Comparison of ENCODE assay signal across 8 cellular contexts in genomic region chr16:1310832-1311200, GRCh38. TPM values are rescaled to one million over a fixed set of nuclear protein-coding genes. Genes with fewer than 3 reads are reported as not detected.
DNase-seq lines count a peak whose midpoint lies in the region; ATAC-seq, FAIRE-seq and TF ChIP-seq lines count a peak whose summit lies in the region.

No MANE protein-coding gene starts in this region.

- H3K4me3 ChIP-seq in Panc1 (ENCODE audit: low read depth in 2 of 2, low read length in 2 of 2) (peak overlapping the region; percentile 87 to 99), dorsolateral prefrontal cortex (peak overlapping the region; percentile 60 to 95 (median 84))

- H3K36me3 Mint-ChIP-seq in natural killer cell treated with Interleukin-12 subunit alpha and Interleukin-12 subunit beta and Interleukin-15 and Interleukin-18, amount 100 ng/mL, for 72 hours = peaks cover 7% of the 10 kb centered on the region

- peaks cover 14% of the 10 kb centered on the region for H3K36me3 ChIP-seq in Panc1 (ENCODE audit: control insufficient read depth, insufficient read depth, low read length)

- H3K27ac Mint-ChIP-seq in natural killer cell treated with Interleukin-12 subunit alpha and Interleukin-12 subunit beta and Interleukin-15 and Interleukin-18, amount 100 ng/mL, for 72 hours = peak overlapping the region; percentile 94

- BruUV-seq in Panc1 (replicated peaks; lab: Mats Ljungman, UMichigan) = no TSS peak

- POLR2A ChIA-PET in Panc1 (lab: Charles Lee) = no interaction called here
- POLR2A ChIA-PET in GM10248 (lab: Yijun Ruan, JAX) = no interaction called here

- H3K27ac ChIP-seq in Panc1 (ENCODE audit: low read length) = peak overlapping the region; percentile 93
- H3K27ac ChIP-seq in dorsolateral prefrontal cortex = peak overlapping the region in 13 of 59 donors; percentile 9 to 97 (median 53)

- in situ Hi-C loops in Panc1 (cut with HindIII; ENCODE audit: low pct_unique_long_range_greater_than_20kb, low sequenced_read_pairs) = no loop called here

- TF ChIP-seq CTCF in Panc1 (IDR thresholded peaks at IDR 0.05) (no peak), dorsolateral prefrontal cortex (IDR thresholded peaks at IDR 0.05 in 54 of 56, conservative IDR thresholded peaks at IDR 0.05 in 2 of 56; ENCODE audit: low read depth in 1 of 56, partially characterized antibody in 56 of 56) (no peak), GM10248 (IDR thresholded peaks at IDR 0.05; ENCODE audit: control extremely low read depth, extremely low read depth, low read depth, missing control alignments) (no peak)

- no peaks in the 10 kb centered on the region for H3K27me3 ChIP-seq in Panc1 (ENCODE audit: control insufficient read depth, insufficient read depth, low read length)
- H3K27me3 ChIP-seq in dorsolateral prefrontal cortex = no peaks in the 10 kb centered on the region

- H3K27me3 Mint-ChIP-seq in natural killer cell treated with Interleukin-12 subunit alpha and Interleukin-12 subunit beta and Interleukin-15 and Interleukin-18, amount 100 ng/mL, for 72 hours = no peaks in the 10 kb centered on the region

- no peaks in the 10 kb centered on the region for H3K9me3 ChIP-seq in Panc1 (ENCODE audit: control insufficient read depth, insufficient read depth, low read depth, low read length)

- H3K4me1 ChIP-seq in Panc1 (ENCODE audit: control insufficient read depth, insufficient read depth, low read length) = peaks cover 10% of the 10 kb centered on the region

- no peaks in the 10 kb centered on the region for H3K9me3 Mint-ChIP-seq in natural killer cell treated with Interleukin-12 subunit alpha and Interleukin-12 subunit beta and Interleukin-15 and Interleukin-18, amount 100 ng/mL, for 72 hours

- FAIRE-seq in urothelium cell line (lab: Jason Lieb, UNC) = no peak

- peaks cover 19 to 32% of the 10 kb centered on the region in 2 donors for H3K4me1 Mint-ChIP-seq in natural killer cell treated with Interleukin-12 subunit alpha and Interleukin-12 subunit beta and Interleukin-15 and Interleukin-18, amount 100 ng/mL, for 72 hours (ENCODE audit: low read depth in 2 of 2)

- intact Hi-C loops in Panc1 (cut with micrococcal nuclease; ENCODE audit: unreplicated experiment) = no loop called here
- intact Hi-C loops in dorsolateral prefrontal cortex (cut with DNase I) = loop anchor here (1.0 to 5.0 kb wide), 3 partner anchors 40 to 106 kb away; partner anchors contain the start of genes GNPTG (in 1 of the 2) and TSR3 (in 1 of the 2)

- peak; percentile 43 for DNase-seq in GM03348 (ENCODE audit: low spot score)
- no peak for DNase-seq in Panc1 (ENCODE audit: low read depth, low spot score)
- DNase-seq in dorsolateral prefrontal cortex = no peak
- DNase-seq in natural killer cell treated with Interleukin-12 subunit alpha and Interleukin-12 subunit beta and Interleukin-15 and Interleukin-18, amount 100 ng/mL, for 72 hours (ENCODE audit: low spot score) = no peak
- DNase-seq in urothelium cell line (ENCODE audit: low spot score) = no peak
- no peak for DNase-seq in GM10248 (ENCODE audit: extremely low spot score)

- CTCF ChIA-PET in Panc1 (lab: Charles Lee) = no interaction called here
- CTCF ChIA-PET in GM10248 (lab: Yijun Ruan, JAX) = no interaction called here

- ATAC-seq in Panc1 (no peak), GM18517 (IDR thresholded peaks at IDR 0.05; ENCODE audit: unreplicated experiment) (no peak), HG03159 (IDR thresholded peaks at IDR 0.05; ENCODE audit: unreplicated experiment) (no peak)
- no peak for ATAC-seq in natural killer cell treated with Interleukin-12 subunit alpha and Interleukin-12 subunit beta and Interleukin-15 and Interleukin-18, amount 100 ng/mL, for 72 hours

- peak overlapping the region; percentile 97 for H3K4me3 Mint-ChIP-seq in natural killer cell treated with Interleukin-12 subunit alpha and Interleukin-12 subunit beta and Interleukin-15 and Interleukin-18, amount 100 ng/mL, for 72 hours

RNA-seq across cellular contexts. Expression of gene UBE2I, which starts 1.4 kb away (rescaled TPM):
- total RNA-seq in Panc1 (2021; ENCODE audit: unreplicated experiment) (198 TPM), dorsolateral prefrontal cortex (100 to 1,000 TPM in 1 of 120 experiments, 10 to 100 TPM in 119; 66.6 to 108 (median 83.6) TPM)
- polyA plus RNA-seq in Panc1 (2012; ENCODE audit: insufficient read length) = 166 TPM
- 100 to 1,000 TPM; 202 to 246 TPM for total RNA-seq in natural killer cell treated with Interleukin-12 subunit alpha and Interleukin-12 subunit beta and Interleukin-15 and Interleukin-18, amount 100 ng/mL, for 72 hours

RNA-seq across cellular contexts. Expression of gene BAIAP3, which starts 22.6 kb away (rescaled TPM):
- total RNA-seq in Panc1 (2021; ENCODE audit: unreplicated experiment) (9.4 TPM), dorsolateral prefrontal cortex (100 to 1,000 TPM in 100 of 120 experiments, 10 to 100 TPM in 20; 24.1 to 289 (median 137) TPM)
- polyA plus RNA-seq in Panc1 (2012; ENCODE audit: insufficient read length) = 8.2 TPM
- total RNA-seq in natural killer cell treated with Interleukin-12 subunit alpha and Interleukin-12 subunit beta and Interleukin-15 and Interleukin-18, amount 100 ng/mL, for 72 hours = under 1 TPM; 0.17 to 0.31 TPM

RNA-seq across cellular contexts. Expression of gene TSR3, which starts 40.9 kb away (rescaled TPM):
- total RNA-seq in Panc1 (2021; ENCODE audit: unreplicated experiment) (89.7 TPM), dorsolateral prefrontal cortex (10 to 100 TPM; 30.3 to 68.2 (median 46.8) TPM)
- 149 TPM for polyA plus RNA-seq in Panc1 (2012; ENCODE audit: insufficient read length)
- total RNA-seq in natural killer cell treated with Interleukin-12 subunit alpha and Interleukin-12 subunit beta and Interleukin-15 and Interleukin-18, amount 100 ng/mL, for 72 hours = 100 to 1,000 TPM in 1 of 2 donors, 10 to 100 TPM in 1; 57.4 to 108 TPM

RNA-seq across cellular contexts. Expression of gene GNPTG, which starts 40.9 kb away (rescaled TPM):
- total RNA-seq in Panc1 (2021; ENCODE audit: unreplicated experiment) (62.5 TPM), dorsolateral prefrontal cortex (100 to 1,000 TPM in 112 of 120 experiments, 10 to 100 TPM in 8; 85.9 to 151 (median 118) TPM)
- 83.3 TPM for polyA plus RNA-seq in Panc1 (2012; ENCODE audit: insufficient read length)
- 10 to 100 TPM; 36.1 to 38.9 TPM for total RNA-seq in natural killer cell treated with Interleukin-12 subunit alpha and Interleukin-12 subunit beta and Interleukin-15 and Interleukin-18, amount 100 ng/mL, for 72 hours

RNA-seq across cellular contexts. Expression of gene TPSD1, which starts 54.9 kb away (rescaled TPM):
- total RNA-seq in Panc1 (2021; ENCODE audit: unreplicated experiment) (0.26 TPM), dorsolateral prefrontal cortex (1 to 10 TPM in 42 of 120 experiments, under 1 TPM in 40, not detected in 38; 0.29 to 4.8 (median 1.0) TPM)
- polyA plus RNA-seq in Panc1 (2012; ENCODE audit: insufficient read length) = 0.21 TPM
- not detected for total RNA-seq in natural killer cell treated with Interleukin-12 subunit alpha and Interleukin-12 subunit beta and Interleukin-15 and Interleukin-18, amount 100 ng/mL, for 72 hours
